9 cellular contexts compared by ENCODE assay signal in genomic region chr6:37024665-37025337, GRCh38. TPM values are rescaled to one million over a fixed set of nuclear protein-coding genes. Genes with fewer than 3 reads are reported as not detected.
DNase-seq lines count a peak whose midpoint lies in the region; ATAC-seq and TF ChIP-seq lines count a peak whose summit lies in the region.
"Had no signal": no experiment of that assay in that cellular context is flagged by ENCODE, and none has a peak within 500 bp of the region (broad histone marks: within the 10 kb centered on the region; RNA-seq: fewer than 3 reads in every experiment).

No MANE protein-coding gene starts in this region.

- TF ChIP-seq CTCF in right lobe of liver (IDR thresholded peaks at IDR 0.05) = no peak

- peaks cover 67% of the 10 kb centered on the region for H3K4me1 Mint-ChIP-seq in activated T-cell treated with anti-CD3 and anti-CD28 coated beads, Interleukin-2, amount 50 U/mL, for 24 hours (ENCODE audit: low read depth)

- peak; percentile 75 for DNase-seq in activated naive CD4-positive, alpha-beta T cell treated with Interleukin-2 at 50 U/mL for 16 hours
- no peak for DNase-seq in activated naive CD4-positive, alpha-beta T cell (lab: John Stamatoyannopoulos, UW)
- peak; percentile 73 for DNase-seq in activated T-cell treated with anti-CD3 and anti-CD28 coated beads, Interleukin-2, amount 50 U/mL, for 24 hours
- peak in 1 of 3 donors; percentile 70 for DNase-seq in right lobe of liver
- DNase-seq in NCI-H2081 treated with DMSO at 0.1 percent for 48 hours (lab: John Stamatoyannopoulos, UW) = no peak
- DNase-seq in NCI-H2107 treated with DMSO at 0.1 percent for 48 hours (lab: John Stamatoyannopoulos, UW; ENCODE audit: unreplicated experiment) = no peak
- no peak for DNase-seq in foreskin melanocyte

- no peaks in the 10 kb centered on the region for H3K36me3 Mint-ChIP-seq in activated T-cell treated with anti-CD3 and anti-CD28 coated beads, Interleukin-2, amount 50 U/mL, for 24 hours (ENCODE audit: low read depth)

- intact Hi-C loops in right lobe of liver (cut with DNase I) = loop anchor here in 1 of 2 donors (10.0 kb wide), 1 partner anchor 180 kb away; no protein-coding TSS in a partner anchor

- no peaks in the 10 kb centered on the region for H3K36me3 ChIP-seq in right lobe of liver
- H3K36me3 ChIP-seq: HAP-1 had no signal

- no peak for TF ChIP-seq POLR2A in right lobe of liver (IDR thresholded peaks at IDR 0.05)

- H3K4me1 ChIP-seq in right lobe of liver = peaks cover 0 to 29% (median 11%) of the 10 kb centered on the region in 4 donors
- H3K4me1 ChIP-seq: HAP-1 had no signal

- peak overlapping the region; percentile 53 to 70 (median 64) for H3K27ac ChIP-seq in right lobe of liver

- H3K9me3 ChIP-seq in right lobe of liver = no peaks in the 10 kb centered on the region
- H3K9me3 ChIP-seq: HAP-1 had no signal

- H3K27ac Mint-ChIP-seq in activated T-cell treated with anti-CD3 and anti-CD28 coated beads, Interleukin-2, amount 50 U/mL, for 24 hours = peak overlapping the region; percentile 81

- no peaks in the 10 kb centered on the region for H3K27me3 Mint-ChIP-seq in activated T-cell treated with anti-CD3 and anti-CD28 coated beads, Interleukin-2, amount 50 U/mL, for 24 hours

- H3K9me3 Mint-ChIP-seq in activated T-cell treated with anti-CD3 and anti-CD28 coated beads, Interleukin-2, amount 50 U/mL, for 24 hours = no peaks in the 10 kb centered on the region

- H3K4me3 ChIP-seq in right lobe of liver = no peak overlapping the region
- H3K4me3 ChIP-seq: HAP-1 had no signal

- peak overlapping the region; percentile 2 for H3K4me3 Mint-ChIP-seq in activated T-cell treated with anti-CD3 and anti-CD28 coated beads, Interleukin-2, amount 50 U/mL, for 24 hours

- 14% methylated on average over 6 of the region's 15 CpGs for WGBS in right lobe of liver (ENCODE audit: insufficient coverage, low coverage, low lambda C conversion rate, missing lambda C conversion rate)

- H3K27me3 ChIP-seq in right lobe of liver = no peaks in the 10 kb centered on the region

- peak in 2 of 4 donors; percentile 30 to 59 for ATAC-seq in right lobe of liver
- no peak for ATAC-seq in GM19397 (IDR thresholded peaks at IDR 0.05; ENCODE audit: unreplicated experiment)

RNA-seq across cellular contexts. Expression of gene FGD2, which starts 19.3 kb away (rescaled TPM):
- total RNA-seq in right lobe of liver = 10 to 100 TPM in 2 of 6 experiments, 1 to 10 TPM in 4; 6.6 to 15.6 (median 9.6) TPM

RNA-seq across cellular contexts. Expression of gene MTCH1, which starts 38.8 kb away (rescaled TPM):
- total RNA-seq in right lobe of liver = 10 to 100 TPM; 56.3 to 73.7 (median 63.3) TPM

Comparison
In these comparisons a context has a peak if more than half of its experiments do, and no peak if none do; other contexts are left out.
1. DNase-seq: peak in activated naive CD4-positive, alpha-beta T cell treated with Interleukin-2 at 50 U/mL for 16 hours (single experiment) and activated T-cell treated with anti-CD3 and anti-CD28 coated beads, Interleukin-2, amount 50 U/mL, for 24 hours (single experiment); none in activated naive CD4-positive, alpha-beta T cell (0 of 4), NCI-H2081 treated with DMSO at 0.1 percent for 48 hours (single experiment), NCI-H2107 treated with DMSO at 0.1 percent for 48 hours (single experiment) and foreskin melanocyte (single experiment).